ENCODE assay signal across 1 cellular context in genomic region chr2:28869494-28870145, GRCh38.
TF ChIP-seq lines count a peak whose summit lies in the region.

No MANE protein-coding gene starts in this region.

TF ChIP-seq in liver, 16 proteins besides CTCF, POLR2A, EP300 and RAD21 (continued from another document):
- no peak for TF ChIP-seq RXRA (IDR thresholded peaks at IDR 0.05)
- no peak for TF ChIP-seq FOXA2 (IDR thresholded peaks at IDR 0.05)
- TF ChIP-seq JUND (IDR thresholded peaks at IDR 0.05) = no peak
- no peak for TF ChIP-seq EGR1 (IDR thresholded peaks at IDR 0.05; ENCODE audit: low read depth in 2 of 2)
- no peak for TF ChIP-seq ATF3 (IDR thresholded peaks at IDR 0.05)
- TF ChIP-seq YY1 (IDR thresholded peaks at IDR 0.05) = no peak
- TF ChIP-seq NR2F2 (IDR thresholded peaks at IDR 0.05) = no peak
- no peak for TF ChIP-seq SP1 (IDR thresholded peaks at IDR 0.05)
- TF ChIP-seq HNF4G (IDR thresholded peaks at IDR 0.05) = no peak
- no peak for TF ChIP-seq GABPA (IDR thresholded peaks at IDR 0.05 in 1 of 2, conservative IDR thresholded peaks at IDR 0.05 in 1 of 2)
- TF ChIP-seq TAF1 (conservative IDR thresholded peaks at IDR 0.05) = no peak
